In genomic region chr2:177326591-177326990, GRCh38 we compare ENCODE assay signal across 17 cellular contexts.
"Had no signal": no experiment of that assay in that cellular context is flagged by ENCODE, and none has a peak within 500 bp of the region (broad histone marks: within the 10 kb centered on the region; RNA-seq: fewer than 3 reads in every experiment).

No MANE protein-coding gene starts in this region.

- H3K4me2 ChIP-seq: hepatocyte had no signal

- H3K4me1 ChIP-seq: right atrium auricular region, testis had no signal

- H3K79me2 ChIP-seq: hepatocyte had no signal

- H3K9me3 ChIP-seq: mucosa of descending colon, right atrium auricular region, sigmoid colon, testis, tibial nerve had no signal

- H3K4me3 ChIP-seq: dorsolateral prefrontal cortex, hepatocyte, mucosa of descending colon, right atrium auricular region, sigmoid colon, skin epidermis, testis, tibial nerve had no signal

- H3K27ac ChIP-seq: dorsolateral prefrontal cortex, hepatocyte, right atrium auricular region, sigmoid colon, testis, tibial nerve had no signal

- H3K27me3 ChIP-seq: dorsolateral prefrontal cortex, hepatocyte, right atrium auricular region, sigmoid colon, testis, tibial nerve had no signal

- DNase-seq: cortex of kidney; dorsolateral prefrontal cortex; effector CD8-positive, alpha-beta T cell; foreskin melanocyte; head of caudate nucleus; mucosa of descending colon; naive thymus-derived CD8-positive, alpha-beta T cell; sigmoid colon; stimulated activated CD4-positive, alpha-beta T cell treated with anti-CD3 and anti-CD28 coated beads, Interleukin-2, amount 100 ng/mL, for 24 hours; stimulated activated CD4-positive, alpha-beta T cell treated with anti-CD3 and anti-CD28 coated beads, Interleukin-4, amount 100 ng/mL, for 4 hours; stimulated activated naive B cell treated with anti-CD40 and anti-IgM and Interleukin-4, amounts not matched to agents 10 μg/mL and 1 μg/mL and 100 μg/mL, for 72 hours; stimulated activated naive CD8-positive, alpha-beta T cell treated with anti-CD3 and anti-CD28 coated beads, Interleukin-15, amount 100 ng/mL, for 72 hours; testis had no signal

- H2AFZ ChIP-seq: hepatocyte had no signal
